2 cellular contexts compared by ENCODE assay signal in genomic region chr16:13122074-13122473, GRCh38.
TF ChIP-seq lines count a peak whose summit lies in the region.

No MANE protein-coding gene starts in this region.

TF ChIP-seq in GM23338, 12 proteins besides CTCF, POLR2A, EP300 and RAD21 (continued from another document):
- TF ChIP-seq REST (IDR thresholded peaks at IDR 0.05; ENCODE audit: unreplicated experiment) (no peak), STAT1 (IDR thresholded peaks at IDR 0.05; ENCODE audit: unreplicated experiment) (no peak), NANOG (IDR thresholded peaks at IDR 0.05; ENCODE audit: borderline replicate concordance) (no peak), ETS1 (IDR thresholded peaks at IDR 0.05) (no peak), ZNF331 (CRISPR knock-in tag; IDR thresholded peaks at IDR 0.05; ENCODE audit: low read depth) (no peak), JUNB (IDR thresholded peaks at IDR 0.05; ENCODE audit: unreplicated experiment) (no peak), ZNF462 (CRISPR knock-in tag; IDR thresholded peaks at IDR 0.05) (no peak), CREB1 (CRISPR knock-in tag; IDR thresholded peaks at IDR 0.05; ENCODE audit: low read depth) (no peak)

TF ChIP-seq in WTC11, 78 proteins besides CTCF, POLR2A, EP300 and RAD21 (continued from another document):
- TF ChIP-seq CDX4 (CRISPR knock-in tag; IDR thresholded peaks at IDR 0.05; ENCODE audit: borderline replicate concordance) (no peak), FOXP4 (CRISPR knock-in tag; IDR thresholded peaks at IDR 0.05) (no peak), ZNF138 (CRISPR knock-in tag; conservative IDR thresholded peaks at IDR 0.05) (no peak), ATF1 (CRISPR knock-in tag; IDR thresholded peaks at IDR 0.05) (no peak), GABPB1 (CRISPR knock-in tag; IDR thresholded peaks at IDR 0.05) (no peak), USF1 (CRISPR knock-in tag; IDR thresholded peaks at IDR 0.05) (no peak), JAZF1 (CRISPR knock-in tag; IDR thresholded peaks at IDR 0.05) (no peak), AR (CRISPR knock-in tag; IDR thresholded peaks at IDR 0.05) (no peak), E2F5 (CRISPR knock-in tag; IDR thresholded peaks at IDR 0.05) (no peak), ESRRA (CRISPR knock-in tag; IDR thresholded peaks at IDR 0.05; ENCODE audit: borderline replicate concordance) (no peak), ZNF263 (CRISPR knock-in tag; IDR thresholded peaks at IDR 0.05; ENCODE audit: low read depth) (no peak)
